ENCODE assay signal across 35 cellular contexts in the genomic region with DNA sequence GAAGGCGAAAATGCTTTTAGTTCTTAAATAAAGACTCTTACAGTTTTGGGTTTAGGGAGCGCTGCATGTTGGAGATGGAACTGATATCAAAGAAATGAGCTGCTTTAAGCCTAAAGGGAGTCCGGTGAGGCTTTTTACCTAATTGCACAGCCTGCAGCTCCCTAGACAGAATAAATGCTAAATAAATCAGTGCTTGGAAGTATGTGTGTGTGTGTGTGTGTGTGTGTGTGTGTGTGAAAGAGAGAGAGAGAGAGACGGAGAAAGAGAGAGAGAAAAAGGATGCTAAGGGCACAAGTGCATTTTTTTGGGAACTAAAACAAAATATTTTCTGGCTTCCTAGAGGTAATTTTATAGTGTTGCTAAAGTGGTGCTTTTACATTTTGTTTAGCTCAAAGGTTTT.
"Had no signal": no experiment of that assay in that cellular context is flagged by ENCODE, and none has a peak within 500 bp of the region (broad histone marks: within the 10 kb centered on the region; RNA-seq: fewer than 3 reads in every experiment).

No MANE protein-coding gene starts in this region.

- H3K4me3 ChIP-seq: MG63 had no signal

- H3K36me3 ChIP-seq: MG63 had no signal

- DNase-seq: Kasumi-1, MG63, MM.1S, MV-4-11, NCI-H1048, NCI-H1092 treated with DMSO at 0.1 percent for 48 hours, NCI-H1105, NCI-H1105 treated with DMSO at 0.1 percent for 48 hours, NCI-H1417, NCI-H1417 treated with DMSO at 0.1 percent for 48 hours, NCI-H1436, NCI-H1436 treated with DMSO at 0.1 percent for 48 hours, NCI-H146, NCI-H1694, NCI-H1694 treated with DMSO at 0.1 percent for 48 hours, NCI-H187, NCI-H187 treated with DMSO at 0.1 percent for 48 hours, NCI-H1930, NCI-H2029, NCI-H2029 treated with DMSO at 0.1 percent for 48 hours, NCI-H2081, NCI-H2081 treated with DMSO at 0.1 percent for 48 hours, NCI-H2107, NCI-H2171, NCI-H2171 treated with DMSO at 0.1 percent for 48 hours, NCI-H2227 treated with DMSO at 0.1 percent for 48 hours, NCI-H226, NCI-H345, NCI-H446, NCI-H446 treated with DMSO at 0.1 percent for 48 hours, NCI-H510A, NCI-H510A treated with DMSO at 0.1 percent for 48 hours, NCI-H524, NCI-H524 treated with DMSO at 0.1 percent for 48 hours, NCI-H526 had no signal

- H3K9me3 ChIP-seq: MG63 had no signal
